ENCODE assay signal across 15 cellular contexts in genomic region chr19:38250428-38250820, GRCh38. TPM values are rescaled to one million over a fixed set of nuclear protein-coding genes. Genes with fewer than 3 reads are reported as not detected.
DNase-seq lines count a peak whose midpoint lies in the region; ATAC-seq and TF ChIP-seq lines count a peak whose summit lies in the region.
"Had no signal": no experiment of that assay in that cellular context is flagged by ENCODE, and none has a peak within 500 bp of the region (broad histone marks: within the 10 kb centered on the region; RNA-seq: fewer than 3 reads in every experiment).

No MANE protein-coding gene starts in this region.

- H3K9me3 ChIP-seq in H9 (ENCODE audit: control insufficient read depth, low read depth, low read length) (no peaks in the 10 kb centered on the region), mammary epithelial cell (replicated peaks; ENCODE audit: insufficient read depth, low read length) (no peaks in the 10 kb centered on the region), subcutaneous abdominal adipose tissue (ENCODE audit: control insufficient read depth in 5 of 5, low read length in 5 of 5) (no peaks in the 10 kb centered on the region)

- H3K4me2 ChIP-seq in H9 (ENCODE audit: insufficient read depth, insufficient read length, low read length): peak overlapping the region; percentile 71
- H3K4me2 ChIP-seq in mammary epithelial cell (ENCODE audit: insufficient read depth, low read depth, low read length): no peak overlapping the region
- H3K4me2 ChIP-seq in mesendoderm (ENCODE audit: low read length): no peak overlapping the region

- H2BK120ac ChIP-seq in H9 (ENCODE audit: low read depth, low read length, poor library complexity, severe bottlenecking) (no peak overlapping the region), mesendoderm (ENCODE audit: low read depth, low read length) (no peak overlapping the region)

- H3K23ac ChIP-seq in H9 (ENCODE audit: insufficient read length, low read depth, low read length) (no peak overlapping the region), mesendoderm (ENCODE audit: low read length) (no peak overlapping the region)

- H3K36me3 ChIP-seq in mammary epithelial cell (ENCODE audit: insufficient read depth, low read length) (no peaks in the 10 kb centered on the region), mesendoderm (ENCODE audit: control insufficient read depth, insufficient read depth, low read length) (no peaks in the 10 kb centered on the region), subcutaneous abdominal adipose tissue (ENCODE audit: control insufficient read depth in 5 of 5, insufficient read depth in 5 of 5, low read length in 5 of 5) (peaks cover 0 to 2% (median 0%) of the 10 kb centered on the region in 5 donors)
- H3K36me3 ChIP-seq: brain microvascular endothelial cell had no signal

- no peak overlapping the region for H3K14ac ChIP-seq in H9 (ENCODE audit: insufficient read depth, low read length)

- H4K5ac ChIP-seq in H9 (ENCODE audit: insufficient read length, low read depth, low read length): no peak overlapping the region
- no peak overlapping the region for H4K5ac ChIP-seq in mesendoderm (ENCODE audit: low read length)

- H3K4me1 ChIP-seq in H9 (ENCODE audit: insufficient read depth, low read length): peaks cover 3% of the 10 kb centered on the region; the same call in 1 of the 2 replicates
- peaks cover 25% of the 10 kb centered on the region for H3K4me1 ChIP-seq in mammary epithelial cell (ENCODE audit: insufficient read depth, low read length)
- H3K4me1 ChIP-seq in mesendoderm (ENCODE audit: control insufficient read depth, low read depth, low read length): peaks cover 6% of the 10 kb centered on the region
- H3K4me1 ChIP-seq in subcutaneous abdominal adipose tissue (ENCODE audit: control insufficient read depth in 5 of 5, insufficient read depth in 5 of 5, low read length in 5 of 5): peaks cover 7 to 71% (median 56%) of the 10 kb centered on the region in 5 donors

- H2AK5ac ChIP-seq in H9 (ENCODE audit: insufficient read length, low read length) (no peak overlapping the region), mesendoderm (ENCODE audit: low read length) (peak overlapping the region; percentile 78)

- H2BK12ac ChIP-seq in H9 (ENCODE audit: insufficient read length, low read depth, low read length): no peak overlapping the region

- DNase-seq in H9 (no peak), mammary epithelial cell (no peak), mesendoderm (no peak), left colon (no peak), NCI-H2196 (lab: John Stamatoyannopoulos, UW; ENCODE audit: unreplicated experiment) (no peak)
- DNase-seq in activated CD4-positive, CD25-positive, alpha-beta regulatory T cell (lab: John Stamatoyannopoulos, UW): no peak
- DNase-seq: activated CD4-positive, alpha-beta T cell treated with anti-CD3 and anti-CD28 coated beads, Interleukin-2, amount 10 ng/mL, durations not matched to agents 7 days and 5 days; brain microvascular endothelial cell; NCI-H1092 treated with DMSO at 0.1 percent for 48 hours; stimulated activated CD4-positive, alpha-beta T cell treated with anti-CD3 and anti-CD28 coated beads, Interleukin-15, amount 100 ng/mL, for 24 hours had no signal

- H3K27ac ChIP-seq in H9 (ENCODE audit: insufficient read length, low read depth, low read length) (no peak overlapping the region), mammary epithelial cell (ENCODE audit: insufficient read depth, low read depth, low read length) (no peak overlapping the region), mesendoderm (ENCODE audit: low read depth, low read length) (no peak overlapping the region), subcutaneous abdominal adipose tissue (ENCODE audit: low read depth, low read length) (peak overlapping the region; percentile 96)
- H3K27ac ChIP-seq: brain microvascular endothelial cell had no signal

- H3K9ac ChIP-seq in H9 (ENCODE audit: extremely low read depth, insufficient read length, low read length) (no peak overlapping the region), mammary epithelial cell (ENCODE audit: insufficient read depth, low read length) (no peak overlapping the region), mesendoderm (ENCODE audit: low read length) (no peak overlapping the region), subcutaneous abdominal adipose tissue (ENCODE audit: low read length in 5 of 5) (no peak overlapping the region)

- H3K27me3 ChIP-seq in H9 (ENCODE audit: insufficient read depth, low read length) (no peaks in the 10 kb centered on the region), mammary epithelial cell (ENCODE audit: insufficient read depth, low read length) (no peaks in the 10 kb centered on the region), mesendoderm (ENCODE audit: insufficient read depth, low read length, poor library complexity) (no peaks in the 10 kb centered on the region), subcutaneous abdominal adipose tissue (ENCODE audit: control insufficient read depth in 5 of 5, insufficient read depth in 4 of 5, low read length in 5 of 5) (no peaks in the 10 kb centered on the region)
- H3K27me3 ChIP-seq: brain microvascular endothelial cell had no signal

- H2BK15ac ChIP-seq in H9 (ENCODE audit: low read depth, low read length) (no peak overlapping the region), mesendoderm (replicated peaks; ENCODE audit: low read depth) (no peak overlapping the region)

- H2AFZ ChIP-seq in H9 (ENCODE audit: low read length) (no peak overlapping the region), mammary epithelial cell (ENCODE audit: low read depth, low read length) (peak overlapping the region; percentile 87)

- ATAC-seq in GM21447 (IDR thresholded peaks at IDR 0.05; ENCODE audit: unreplicated experiment): no peak
- ATAC-seq in left colon: no peak

- no peaks in the 10 kb centered on the region for H3K79me2 ChIP-seq in H9 (ENCODE audit: insufficient read depth, low read length)
- H3K79me2 ChIP-seq in mammary epithelial cell (ENCODE audit: insufficient read depth, low read length): no peaks in the 10 kb centered on the region
- no peaks in the 10 kb centered on the region for H3K79me2 ChIP-seq in mesendoderm (ENCODE audit: control insufficient read depth, insufficient read depth, low read length)

- H3K18ac ChIP-seq in H9 (ENCODE audit: insufficient read length, low read depth, low read length) (no peak overlapping the region), mesendoderm (ENCODE audit: low read length) (no peak overlapping the region)

- no peak overlapping the region for H3K4ac ChIP-seq in H9 (ENCODE audit: low read depth, low read length)
- H3K4ac ChIP-seq in mesendoderm (ENCODE audit: low read depth, low read length): no peak overlapping the region

- peak overlapping the region in 1 of 2 experiments; percentile 68; a peak in 3 of 5 replicates for H3K4me3 Mint-ChIP-seq in H9
- H3K4me3 Mint-ChIP-seq: activated CD4-positive, alpha-beta T cell treated with anti-CD3 and anti-CD28 coated beads, Interleukin-2, amount 10 ng/mL, durations not matched to agents 7 days and 5 days; T-helper 1 cell treated with Interleukin-12 subunit alpha and Interleukin-12 subunit beta and Interleukin-4 antibody, amounts not matched to agents 30 μg/mL and 1 μg/mL, for 36 hours had no signal

- CTCF ChIA-PET in mammary epithelial cell (lab: Charles Lee; ENCODE audit: low non-redundant PET): no interaction called here

- H3T11ph ChIP-seq in H9 (ENCODE audit: low read length): no peak overlapping the region

- H3K23me2 ChIP-seq in H9 (ENCODE audit: insufficient read length, low read depth, low read length, poor library complexity, severe bottlenecking): peaks cover 1% of the 10 kb centered on the region

- H3K9me3 Mint-ChIP-seq in H9: no peaks in the 10 kb centered on the region; a peak in 1 of 5 replicates
- H3K9me3 Mint-ChIP-seq: activated CD4-positive, alpha-beta T cell treated with anti-CD3 and anti-CD28 coated beads, Interleukin-2, amount 10 ng/mL, durations not matched to agents 7 days and 5 days; T-helper 1 cell treated with Interleukin-12 subunit alpha and Interleukin-12 subunit beta and Interleukin-4 antibody, amounts not matched to agents 30 μg/mL and 1 μg/mL, for 36 hours had no signal

- H3K27ac Mint-ChIP-seq in H9: peak overlapping the region in 2 of 3 experiments; percentile 16 to 50; a peak in 6 of 7 replicates
- H3K27ac Mint-ChIP-seq: activated CD4-positive, alpha-beta T cell treated with anti-CD3 and anti-CD28 coated beads, Interleukin-2, amount 10 ng/mL, durations not matched to agents 7 days and 5 days; T-helper 1 cell treated with Interleukin-12 subunit alpha and Interleukin-12 subunit beta and Interleukin-4 antibody, amounts not matched to agents 30 μg/mL and 1 μg/mL, for 36 hours had no signal

- intact Hi-C loops in mammary epithelial cell (cut with micrococcal nuclease) (no loop called here), left colon (cut with DNase I, micrococcal nuclease) (loop anchor here in 1 of 2 donors (10.0 kb wide), 1 partner anchor 74 kb away; no protein-coding TSS in a partner anchor)

- BruUV-seq in mammary epithelial cell (replicated peaks; lab: Mats Ljungman, UMichigan): no TSS peak

- dilution Hi-C loops in mammary epithelial cell (cut with HindIII; ENCODE audit: low sequenced_read_pairs): loop anchor here (5.0 kb wide), 2 partner anchors 33 to 67 kb away; partner anchors contain the start of genes KCNK6 and YIF1B

- in situ Hi-C loops in mammary epithelial cell (cut with MboI; ENCODE audit: low sequenced_read_pairs in 2 of 2): no loop called here

- H4K20me1 ChIP-seq in H9 (ENCODE audit: control insufficient read depth, insufficient read depth, insufficient read length): no peaks in the 10 kb centered on the region
- no peaks in the 10 kb centered on the region for H4K20me1 ChIP-seq in mammary epithelial cell (ENCODE audit: insufficient read depth, low read length)

- H2BK20ac ChIP-seq in H9 (ENCODE audit: low read depth, low read length, poor library complexity, severe bottlenecking): no peak overlapping the region

- no peak overlapping the region for H4K91ac ChIP-seq in H9 (ENCODE audit: insufficient read length, low read depth, low read length)

- H2BK5ac ChIP-seq in H9 (ENCODE audit: insufficient read length, low read length): no peak overlapping the region
- no peak overlapping the region for H2BK5ac ChIP-seq in mesendoderm (ENCODE audit: low read length)

- peaks cover 35 to 51% of the 10 kb centered on the region in 2 experiments for H3K4me1 Mint-ChIP-seq in H9

- H3K79me1 ChIP-seq in H9 (ENCODE audit: insufficient read depth, low read depth, low read length, poor library complexity, severe bottlenecking): no peaks in the 10 kb centered on the region
- no peaks in the 10 kb centered on the region for H3K79me1 ChIP-seq in mesendoderm (ENCODE audit: low read length)

- H3K27me3 Mint-ChIP-seq in H9 (ENCODE audit: low read depth): peaks cover 13% of the 10 kb centered on the region

- TF ChIP-seq CTCF in H9 (conservative IDR thresholded peaks at IDR 0.05): no peak
- TF ChIP-seq CTCF in mammary epithelial cell (conservative IDR thresholded peaks at IDR 0.05 in 1 of 2, IDR thresholded peaks at IDR 0.05 in 1 of 2; ENCODE audit: extremely low read depth in 1 of 2, insufficient read depth in 1 of 2, low read depth in 1 of 2, low read length in 2 of 2): no peak

- H4K8ac ChIP-seq in H9 (replicated peaks; ENCODE audit: insufficient read length, low read depth, low read length) (no peak overlapping the region), mesendoderm (ENCODE audit: low read depth, low read length) (no peak overlapping the region)

- H3K56ac ChIP-seq in H9 (ENCODE audit: insufficient read length, low read depth, low read length): no peak overlapping the region
- no peak overlapping the region for H3K56ac ChIP-seq in mesendoderm (ENCODE audit: low read length)

- H3K36me3 Mint-ChIP-seq in H9 (ENCODE audit: insufficient read depth in 1 of 3, low read depth in 3 of 3): no peaks in the 10 kb centered on the region; a peak in 2 of 7 replicates

- H3K4me3 ChIP-seq in mammary epithelial cell (replicated peaks in 1 of 3; ENCODE audit: insufficient read depth in 1 of 3, low read depth in 2 of 3, low read length in 3 of 3): no peak overlapping the region
- no peak overlapping the region for H3K4me3 ChIP-seq in mesendoderm (ENCODE audit: low read length)
- no peak overlapping the region for H3K4me3 ChIP-seq in subcutaneous abdominal adipose tissue (ENCODE audit: low read depth in 1 of 5, low read length in 5 of 5)
- H3K4me3 ChIP-seq: lung had no signal

RNA-seq across cellular contexts. Expression of gene PPP1R14A, which starts 5.8 kb away (rescaled TPM):
- total RNA-seq in H9 (2021) (18.3 and 19.6 TPM in 2 replicates), mammary epithelial cell (10 to 100 TPM in 1 of 2 donors, 1 to 10 TPM in 1; 4.2 to 10.2 TPM), left colon (10 to 100 TPM in 1 of 2 donors, 1 to 10 TPM in 1; 7.1 to 38.3 TPM)
- 3.4 TPM for polyA plus RNA-seq in mammary epithelial cell
- not detected for polyA minus RNA-seq in mammary epithelial cell
- 11.3 TPM for polyA plus RNA-seq in mesendoderm (2013, experiment 1 of 2)
- 10.1 TPM for polyA plus RNA-seq in mesendoderm (2013, experiment 2 of 2)
- total RNA-seq: activated CD4-positive, alpha-beta T cell treated with anti-CD3 and anti-CD28 coated beads, Interleukin-2, amount 10 ng/mL, durations not matched to agents 7 days and 5 days; NCI-H460 had no signal

RNA-seq across cellular contexts. Expression of gene SPINT2, which starts 13.9 kb away (rescaled TPM):
- total RNA-seq in H9 (2021) (283 and 287 TPM in 2 replicates), mammary epithelial cell (100 to 1,000 TPM; 775 to 871 TPM), left colon (100 to 1,000 TPM; 852 to 964 TPM)
- polyA plus RNA-seq in mammary epithelial cell: 333 TPM
- polyA minus RNA-seq in mammary epithelial cell: 334 TPM
- 134 TPM for polyA plus RNA-seq in mesendoderm (2013, experiment 1 of 2)
- 134 TPM for polyA plus RNA-seq in mesendoderm (2013, experiment 2 of 2)

RNA-seq across cellular contexts. Expression of gene DPF1, which starts 26.4 kb away (rescaled TPM):
- 12.0 and 13.1 TPM in 2 replicates for total RNA-seq in H9 (2021)
- total RNA-seq in mammary epithelial cell: 1 to 10 TPM; 3.0 to 6.2 TPM
- polyA plus RNA-seq in mammary epithelial cell: 1.6 TPM
- not detected for polyA minus RNA-seq in mammary epithelial cell
- polyA plus RNA-seq in mesendoderm (2013, experiment 1 of 2): 4.1 TPM
- 3.6 TPM for polyA plus RNA-seq in mesendoderm (2013, experiment 2 of 2)
- total RNA-seq in left colon: not detected

RNA-seq across cellular contexts. Expression of gene C19orf33, which starts 53.6 kb away (rescaled TPM):
- total RNA-seq in H9 (2021): 1.2 TPM in 1 of 2 replicates, not detected in the other
- total RNA-seq in mammary epithelial cell: 100 to 1,000 TPM in 1 of 2 donors, 10 to 100 TPM in 1; 39.7 to 162 TPM
- 445 TPM for polyA plus RNA-seq in mammary epithelial cell
- polyA minus RNA-seq in mammary epithelial cell: 5.5 TPM
- polyA plus RNA-seq in mesendoderm (2013, experiment 1 of 2): 13.7 TPM
- polyA plus RNA-seq in mesendoderm (2013, experiment 2 of 2): 14.0 TPM
- 100 to 1,000 TPM; 276 to 333 TPM for total RNA-seq in left colon
- total RNA-seq: activated CD4-positive, alpha-beta T cell treated with anti-CD3 and anti-CD28 coated beads, Interleukin-2, amount 10 ng/mL, durations not matched to agents 7 days and 5 days had no signal

Comparison
In these comparisons a context has a peak if more than half of its experiments do, and no peak if none do; other contexts are left out.
1. RNA of gene DPF1, which starts 26.4 kb away (total RNA-seq): 12.0 to 13.1 TPM in H9 and 3.0 to 6.2 TPM in mammary epithelial cell; not detected in left colon; every median in the first group is over 4 times any median in the second.